28 cellular contexts compared by ENCODE assay signal in the genomic region with DNA sequence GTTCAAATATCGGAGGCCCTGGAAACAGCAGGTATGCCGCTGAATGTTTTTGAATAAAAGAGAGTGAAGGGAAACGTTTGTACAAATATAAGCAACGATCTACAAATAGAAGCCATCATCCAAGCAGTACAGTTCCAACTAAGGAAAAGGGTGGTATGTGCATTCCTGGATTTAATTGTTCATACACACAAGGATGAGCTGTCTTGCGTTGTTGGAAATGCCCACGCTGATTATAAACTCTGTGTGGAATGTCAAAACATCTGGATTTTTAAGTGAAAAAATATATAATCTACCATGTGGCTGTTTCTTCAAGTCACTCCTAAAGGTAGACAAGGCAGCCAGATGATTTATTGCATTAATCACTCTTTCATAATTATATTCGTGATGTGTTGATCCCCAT.
"Had no signal": no experiment of that assay in that cellular context is flagged by ENCODE, and none has a peak within 500 bp of the region (broad histone marks: within the 10 kb centered on the region; RNA-seq: fewer than 3 reads in every experiment).

No MANE protein-coding gene starts in this region.

- H3K4me1 ChIP-seq: adrenal gland, ascending aorta, left ventricle myocardium inferior, pancreas, sigmoid colon, uterus had no signal

- H3K27ac Mint-ChIP-seq: activated naive CD4-positive, alpha-beta T cell treated with anti-CD3 and anti-CD28 coated beads for 36 hours; activated naive CD8-positive, alpha-beta T cell treated with anti-CD3 and anti-CD28 coated beads for 36 hours; nephron; stimulated activated effector memory CD8-positive, alpha-beta T cell treated with anti-CD3 and anti-CD28 coated beads, Interleukin-12 subunit alpha, Interleukin-12 subunit beta, amount 100 ng/mL, for 72 hours; stimulated activated naive CD8-positive, alpha-beta T cell treated with anti-CD3 and anti-CD28 coated beads, Interleukin-15, Interleukin-2, amounts not matched to agents 100 ng/mL and 50 ng/mL, for 24 hours; type B pancreatic cell had no signal

- H3K36me3 Mint-ChIP-seq: activated naive CD8-positive, alpha-beta T cell treated with anti-CD3 and anti-CD28 coated beads for 36 hours; stimulated activated effector memory CD8-positive, alpha-beta T cell treated with anti-CD3 and anti-CD28 coated beads, Interleukin-12 subunit alpha, Interleukin-12 subunit beta, amount 100 ng/mL, for 72 hours; type B pancreatic cell had no signal

- H3K27me3 Mint-ChIP-seq: type B pancreatic cell had no signal

- H3K4me3 Mint-ChIP-seq: activated naive CD4-positive, alpha-beta T cell treated with anti-CD3 and anti-CD28 coated beads for 36 hours; activated naive CD8-positive, alpha-beta T cell treated with anti-CD3 and anti-CD28 coated beads for 36 hours; nephron; stimulated activated effector memory CD8-positive, alpha-beta T cell treated with anti-CD3 and anti-CD28 coated beads, Interleukin-12 subunit alpha, Interleukin-12 subunit beta, amount 100 ng/mL, for 72 hours; stimulated activated naive CD8-positive, alpha-beta T cell treated with anti-CD3 and anti-CD28 coated beads, Interleukin-15, Interleukin-2, amounts not matched to agents 100 ng/mL and 50 ng/mL, for 24 hours; type B pancreatic cell had no signal

- H3K4me1 Mint-ChIP-seq: activated naive CD8-positive, alpha-beta T cell treated with anti-CD3 and anti-CD28 coated beads for 36 hours; stimulated activated effector memory CD8-positive, alpha-beta T cell treated with anti-CD3 and anti-CD28 coated beads, Interleukin-12 subunit alpha, Interleukin-12 subunit beta, amount 100 ng/mL, for 72 hours had no signal

- H3K36me3 ChIP-seq: adrenal gland, brain microvascular endothelial cell, left ventricle myocardium inferior, neutrophil, pancreas, sigmoid colon, thoracic aorta, uterus had no signal

- H3K27ac ChIP-seq: adrenal gland, ascending aorta, brain microvascular endothelial cell, coronary artery, dorsolateral prefrontal cortex, left ventricle myocardium inferior, neutrophil, pancreas, psoas muscle, sigmoid colon, thoracic aorta, uterus had no signal

- ATAC-seq: mucosa of descending colon; pancreas; stimulated activated effector memory CD8-positive, alpha-beta T cell treated with anti-CD3 and anti-CD28 coated beads, Interleukin-12 subunit alpha, Interleukin-12 subunit beta, amount 100 ng/mL, for 72 hours had no signal

- H3K9me3 ChIP-seq: adrenal gland, ascending aorta, mucosa of descending colon, neutrophil, pancreas, psoas muscle, thoracic aorta, uterus had no signal

- DNase-seq: activated CD4-positive, alpha-beta T cell treated with anti-CD3 and anti-CD28 coated beads for 4 hours; activated CD4-positive, alpha-beta T cell treated with anti-CD3 and anti-CD28 coated beads, Interleukin-2, amount 50 U/mL, for 48 hours; activated CD8-positive, alpha-beta memory T cell treated with anti-CD3 and anti-CD28 coated beads for 24 hours; activated effector memory CD4-positive, alpha-beta T cell treated with Interleukin-2 at 50 U/mL for 16 hours; activated naive CD4-positive, alpha-beta T cell treated with anti-CD3 and anti-CD28 coated beads for 36 hours; activated naive CD8-positive, alpha-beta T cell treated with anti-CD3 and anti-CD28 coated beads for 36 hours; adrenal gland; brain microvascular endothelial cell; dorsolateral prefrontal cortex; effector memory CD4-positive, alpha-beta T cell; kidney glomerular epithelial cell; left ventricle myocardium inferior; mucosa of descending colon; pancreas; psoas muscle; sigmoid colon; small intestine; stimulated activated CD4-positive, alpha-beta T cell treated with anti-CD3 and anti-CD28 coated beads, Interleukin-4, amount 100 ng/mL, for 24 hours; uterus had no signal

- H3K27me3 ChIP-seq: adrenal gland, ascending aorta, brain microvascular endothelial cell, dorsolateral prefrontal cortex, neutrophil, sigmoid colon, uterus had no signal

- H3K9me3 Mint-ChIP-seq: activated naive CD4-positive, alpha-beta T cell treated with anti-CD3 and anti-CD28 coated beads for 36 hours had no signal

- H3K4me3 ChIP-seq: adrenal gland, ascending aorta, coronary artery, dorsolateral prefrontal cortex, left ventricle myocardium inferior, lung, mucosa of descending colon, pancreas, psoas muscle, sigmoid colon, thoracic aorta, uterus had no signal
